22 cellular contexts compared by ENCODE assay signal in genomic region chr22:47375621-47376321, GRCh38.
"Had no signal": no experiment of that assay in that cellular context is flagged by ENCODE, and none has a peak within 500 bp of the region (broad histone marks: within the 10 kb centered on the region; RNA-seq: fewer than 3 reads in every experiment).

No MANE protein-coding gene starts in this region.

- H3K4me1 Mint-ChIP-seq: memory B cell, nephron had no signal

- H3K9me3 ChIP-seq: heart left ventricle, psoas muscle, suprapubic skin, thyroid gland, vagina had no signal

- H3K4me3 ChIP-seq: heart left ventricle, psoas muscle, smooth muscle cell, suprapubic skin, thyroid gland, vagina had no signal

- ATAC-seq: esophagus mucosa; heart left ventricle; psoas muscle; stimulated activated effector memory CD8-positive, alpha-beta T cell treated with anti-CD3 and anti-CD28 coated beads, Interleukin-12 subunit alpha, Interleukin-12 subunit beta, amount 100 ng/mL, for 72 hours; stimulated activated naive CD8-positive, alpha-beta T cell treated with anti-CD3 and anti-CD28 coated beads, Interleukin-15, Interleukin-2, amounts not matched to agents 100 U/mL and 50 U/mL, for 24 hours had no signal

- H3K36me3 ChIP-seq: heart left ventricle, suprapubic skin, thyroid gland, vagina had no signal

- H3K4me3 Mint-ChIP-seq: memory B cell; naive B cell; nephron; stimulated activated effector memory CD8-positive, alpha-beta T cell treated with anti-CD3 and anti-CD28 coated beads, Interleukin-12 subunit alpha, Interleukin-12 subunit beta, amount 100 ng/mL, for 72 hours; type B pancreatic cell had no signal

- H3K36me3 Mint-ChIP-seq: stimulated activated effector memory CD8-positive, alpha-beta T cell treated with anti-CD3 and anti-CD28 coated beads, Interleukin-12 subunit alpha, Interleukin-12 subunit beta, amount 100 ng/mL, for 72 hours; type B pancreatic cell had no signal

- H3K27me3 ChIP-seq: thyroid gland, vagina had no signal

- H3K79me2 ChIP-seq: parathyroid adenoma had no signal

- H3K27me3 Mint-ChIP-seq: type B pancreatic cell had no signal

- H3K27ac ChIP-seq: heart left ventricle, parathyroid adenoma, psoas muscle, suprapubic skin, thyroid gland, vagina had no signal

- DNase-seq: effector memory CD4-positive, alpha-beta T cell; hippocampal formation; kidney glomerular epithelial cell; midbrain; naive B cell; occipital lobe; psoas muscle; retina; stimulated activated CD4-positive, alpha-beta T cell treated with anti-CD3 and anti-CD28 coated beads, Interleukin-4, amount 100 ng/mL, for 1 hour; stimulated activated CD8-positive, alpha-beta memory T cell treated with anti-CD3 and anti-CD28 coated beads, Interleukin-4, amount 100 ng/mL, for 48 hours; stimulated activated naive CD8-positive, alpha-beta T cell treated with anti-CD3 and anti-CD28 coated beads, Interleukin-15, Interleukin-2, amounts not matched to agents 100 U/mL and 50 U/mL, for 24 hours; thyroid gland had no signal

- H2AFZ ChIP-seq: parathyroid adenoma had no signal

- H3K27ac Mint-ChIP-seq: memory B cell; naive B cell; nephron; stimulated activated effector memory CD8-positive, alpha-beta T cell treated with anti-CD3 and anti-CD28 coated beads, Interleukin-12 subunit alpha, Interleukin-12 subunit beta, amount 100 ng/mL, for 72 hours; type B pancreatic cell had no signal

- H3K4me2 ChIP-seq: smooth muscle cell had no signal

- H3K4me1 ChIP-seq: heart left ventricle, parathyroid adenoma, psoas muscle, suprapubic skin, thyroid gland, vagina had no signal
